ENCODE assay signal across 16 cellular contexts in the genomic region with DNA sequence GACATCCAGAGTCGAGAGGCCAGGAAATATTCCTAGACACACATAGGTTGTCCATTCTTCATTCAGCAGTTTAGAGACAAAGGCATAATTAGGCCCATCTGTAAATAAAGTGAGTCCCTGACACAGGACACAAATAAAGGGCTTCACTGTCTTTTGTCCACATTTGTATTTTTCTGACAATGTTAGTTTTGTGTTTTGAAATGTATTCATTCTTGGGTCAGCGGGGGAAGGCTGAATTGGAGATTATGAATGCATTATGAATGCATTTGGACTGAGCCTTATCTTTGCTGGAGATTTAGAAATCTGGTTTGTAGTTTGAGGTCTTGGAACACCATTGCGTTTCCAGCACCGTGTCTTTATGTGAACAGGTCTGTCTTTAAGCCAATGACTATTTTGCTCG.
A peak's percentile ranks its signal among the peaks of the same experiment; 100 is the strongest.
DNase-seq lines count a peak whose midpoint lies in the region; ATAC-seq, FAIRE-seq and TF ChIP-seq lines count a peak whose summit lies in the region.
"Had no signal": no experiment of that assay in that cellular context is flagged by ENCODE, and none has a peak within 500 bp of the region (broad histone marks: within the 10 kb centered on the region; RNA-seq: fewer than 3 reads in every experiment).

No MANE protein-coding gene starts in this region.

- ATAC-seq in GM21381 (IDR thresholded peaks at IDR 0.05; ENCODE audit: unreplicated experiment) = no peak

- H3K4me1 ChIP-seq in smooth muscle cell (ENCODE audit: low read depth) = peaks cover 7% of the 10 kb centered on the region

- H3K4me2 ChIP-seq in smooth muscle cell = no peak overlapping the region
- H3K4me2 ChIP-seq: BLaER1 had no signal

- no peak overlapping the region for H3K4me3 ChIP-seq in smooth muscle cell
- H3K4me3 ChIP-seq: BLaER1 had no signal

- WGBS in smooth muscle cell (ENCODE audit: low lambda C conversion rate) = 85% methylated on average over 5 of the region's 5 CpGs

- DNase-seq in Ammon's horn (ENCODE audit: low spot score) = peak; percentile 64
- DNase-seq in frontal cortex (ENCODE audit: low spot score in 2 of 2) = peak in 1 of 2 donors; percentile 6
- peak; percentile 74 for DNase-seq in medulla oblongata (ENCODE audit: extremely low spot score)
- peak; percentile 88 for DNase-seq in putamen (ENCODE audit: low spot score)
- DNase-seq in central memory CD4-positive, alpha-beta T cell = no peak
- no peak for DNase-seq in stimulated activated CD4-positive, alpha-beta T cell treated with anti-CD3 and anti-CD28 coated beads, Interleukin-4, amount 100 ng/mL, for 24 hours
- no peak for DNase-seq in smooth muscle cell (lab: John Stamatoyannopoulos, UW; ENCODE audit: unreplicated experiment)
- DNase-seq: CD8-positive, alpha-beta memory T cell; DMS53; GF-D8; HCEC 1CT; HFFc6 had no signal

- H3K9me3 ChIP-seq in smooth muscle cell (replicated peaks; ENCODE audit: low read depth) = no peaks in the 10 kb centered on the region
- H3K9me3 ChIP-seq: BLaER1 had no signal

- H3K27ac ChIP-seq in smooth muscle cell (ENCODE audit: low read depth) = no peak overlapping the region
- H3K27ac ChIP-seq: 22Rv1, BLaER1 had no signal

- H2AFZ ChIP-seq in smooth muscle cell (ENCODE audit: low read depth) = no peak overlapping the region

- H3K36me3 ChIP-seq in smooth muscle cell (ENCODE audit: low read depth) = no peaks in the 10 kb centered on the region
- H3K36me3 ChIP-seq: BLaER1 had no signal

- no peaks in the 10 kb centered on the region for H3K27me3 ChIP-seq in smooth muscle cell (ENCODE audit: low read depth)
- H3K27me3 ChIP-seq: BLaER1 had no signal

- no peaks in the 10 kb centered on the region for H3K79me2 ChIP-seq in smooth muscle cell (ENCODE audit: low read depth)

- H3K9ac ChIP-seq in smooth muscle cell (ENCODE audit: low read depth) = no peak overlapping the region
- H3K9ac ChIP-seq: BLaER1 had no signal

- no peak for TF ChIP-seq CTCF in smooth muscle cell (IDR thresholded peaks at IDR 0.05; ENCODE audit: borderline replicate concordance, insufficient read depth, poor library complexity, severe bottlenecking)

- no peaks in the 10 kb centered on the region for H4K20me1 ChIP-seq in smooth muscle cell (ENCODE audit: low read depth)
- H4K20me1 ChIP-seq: BLaER1 had no signal

- H3F3A ChIP-seq in smooth muscle cell (ENCODE audit: low read depth) = no peaks in the 10 kb centered on the region

- FAIRE-seq in frontal cortex (lab: Jason Lieb, UNC) = peak; percentile 60
- FAIRE-seq: HTR-8/SVneo had no signal

Comparison
In these comparisons a context has a peak if more than half of its experiments do, and no peak if none do; other contexts are left out.
1. DNase-seq: peak in Ammon's horn (single experiment), medulla oblongata (single experiment) and putamen (single experiment); none in central memory CD4-positive, alpha-beta T cell (single experiment), stimulated activated CD4-positive, alpha-beta T cell treated with anti-CD3 and anti-CD28 coated beads, Interleukin-4, amount 100 ng/mL, for 24 hours (single experiment) and smooth muscle cell (single experiment).